In genomic region chr18:5588529-5588928, GRCh38 we compare ENCODE assay signal across 20 cellular contexts. TPM values are rescaled to one million over a fixed set of nuclear protein-coding genes. Genes with fewer than 3 reads are reported as not detected.
DNase-seq lines count a peak whose midpoint lies in the region; ATAC-seq, FAIRE-seq and TF ChIP-seq lines count a peak whose summit lies in the region.
"Had no signal": no experiment of that assay in that cellular context is flagged by ENCODE, and none has a peak within 500 bp of the region (broad histone marks: within the 10 kb centered on the region; RNA-seq: fewer than 3 reads in every experiment).

No MANE protein-coding gene starts in this region.

- no peaks in the 10 kb centered on the region for H3K36me3 ChIP-seq in HepG2 (replicated peaks in 1 of 2; ENCODE audit: control insufficient read depth in 1 of 2, insufficient read depth in 2 of 2, low read length in 2 of 2)
- H3K36me3 ChIP-seq in right lobe of liver, result no peaks in the 10 kb centered on the region
- H3K36me3 ChIP-seq in small intestine (ENCODE audit: control insufficient read depth in 2 of 2, insufficient read depth in 2 of 2, low read length in 2 of 2), result peaks cover 0 to 2% of the 10 kb centered on the region in 2 donors
- H3K36me3 ChIP-seq in gastrocnemius medialis, result no peaks in the 10 kb centered on the region
- H3K36me3 ChIP-seq: BLaER1 treated with 17β-estradiol and CSF1 and Interleukin-3, amounts not matched to agents 10 nM and 100 nM had no signal

- CTCF ChIA-PET in HepG2 (lab: Yijun Ruan, JAX; ENCODE audit: low intra/inter-chr PET ratio, low total read pairs), result no interaction called here

- intact Hi-C loops in HepG2 (cut with micrococcal nuclease; ENCODE audit: unreplicated experiment) (no loop called here), right lobe of liver (cut with DNase I) (no loop called here), left colon (cut with DNase I, micrococcal nuclease) (no loop called here), gastrocnemius medialis (cut with DNase I; ENCODE audit: low total_unique reads) (no loop called here)

- no peak overlapping the region for H3K27ac ChIP-seq in HepG2 (ENCODE audit: extremely low read length, insufficient read depth, low read length)
- no peak overlapping the region for H3K27ac ChIP-seq in right lobe of liver
- no peak overlapping the region for H3K27ac ChIP-seq in small intestine (ENCODE audit: low read depth in 1 of 2, low read length in 1 of 2)
- H3K27ac ChIP-seq in gastrocnemius medialis, result no peak overlapping the region
- H3K27ac ChIP-seq: 22Rv1, A549, C4-2B had no signal

- TF ChIP-seq CTCF in HepG2 (CRISPR knock-in tag; IDR thresholded peaks at IDR 0.05) (no peak), right lobe of liver (IDR thresholded peaks at IDR 0.05) (no peak), gastrocnemius medialis (IDR thresholded peaks at IDR 0.05 in 4 of 5, conservative IDR thresholded peaks at IDR 0.05 in 1 of 5) (no peak)

- H3K4me1 ChIP-seq in HepG2 (ENCODE audit: insufficient read depth, low read length) (no peaks in the 10 kb centered on the region), right lobe of liver (no peaks in the 10 kb centered on the region), small intestine (ENCODE audit: control insufficient read depth in 2 of 2, insufficient read depth in 1 of 2, low read depth in 1 of 2, low read length in 1 of 2) (peaks cover 0 to 3% of the 10 kb centered on the region in 2 donors), gastrocnemius medialis (no peaks in the 10 kb centered on the region)
- H3K4me1 ChIP-seq: A549, Caco-2 had no signal

- no peaks in the 10 kb centered on the region for H3K79me2 ChIP-seq in HepG2 (ENCODE audit: insufficient read depth, low read length)

- TF ChIP-seq POLR2A in HepG2 (IDR thresholded peaks at IDR 0.05; ENCODE audit: insufficient read depth in 1 of 2, low read depth in 2 of 2, low read length in 2 of 2) (no peak), right lobe of liver (IDR thresholded peaks at IDR 0.05) (no peak), gastrocnemius medialis (IDR thresholded peaks at IDR 0.05) (no peak)

- H2AFZ ChIP-seq in HepG2 (ENCODE audit: low read length), result no peak overlapping the region

- BruUV-seq in HepG2 (replicated peaks; lab: Mats Ljungman, UMichigan), result no TSS peak

- TF ChIP-seq EP300 in HepG2 (IDR thresholded peaks at IDR 0.05; ENCODE audit: low read depth in 2 of 2, low read length in 2 of 2) (no peak), HepG2 (CRISPR knock-in tag; IDR thresholded peaks at IDR 0.05; ENCODE audit: borderline replicate concordance) (no peak)

- H3K4me2 ChIP-seq in HepG2 (ENCODE audit: low read depth, low read length), result no peak overlapping the region
- H3K4me2 ChIP-seq: A549 had no signal

- in situ Hi-C loops in HepG2 (cut with HindIII; ENCODE audit: extremely low pct_ligation_motif_present, low pct_unique_long_range_greater_than_20kb), result no loop called here
- in situ Hi-C loops in gastrocnemius medialis (cut with MboI; ENCODE audit: low sequenced_read_pairs in 4 of 4), result no loop called here

- H3K9me3 ChIP-seq in HepG2 (ENCODE audit: low read length) (no peaks in the 10 kb centered on the region), right lobe of liver (no peaks in the 10 kb centered on the region), small intestine (ENCODE audit: control insufficient read depth, low read depth) (no peaks in the 10 kb centered on the region), gastrocnemius medialis (no peaks in the 10 kb centered on the region)
- H3K9me3 ChIP-seq: A549, Caco-2 had no signal

- POLR2A ChIA-PET in HepG2 (lab: Yijun Ruan, JAX), result no interaction called here

- ATAC-seq in HepG2 (no peak), right lobe of liver (no peak), left colon (peak; percentile 97), gastrocnemius medialis (no peak), GM18867 (IDR thresholded peaks at IDR 0.05; ENCODE audit: unreplicated experiment) (no peak)
- ATAC-seq: A549; CD8-positive, alpha-beta T cell had no signal

- no peak for DNase-seq in HepG2 (ENCODE audit: low spot score)
- no peak for DNase-seq in right lobe of liver
- no peak for DNase-seq in left colon
- peak; percentile 71 for DNase-seq in small intestine
- DNase-seq in gastrocnemius medialis, result no peak
- DNase-seq: AML-193; Caco-2; Calu3; CD4-positive, alpha-beta T cell; CD8-positive, alpha-beta T cell; DMS79 treated with DMSO at 0.1 percent for 48 hours; GF-D8 had no signal

- TF ChIP-seq RAD21 in HepG2 (CRISPR knock-in tag; IDR thresholded peaks at IDR 0.05), result no peak

- no peak for FAIRE-seq in HepG2 (lab: Jason Lieb, UNC)
- no peak for FAIRE-seq in small intestine (lab: Jason Lieb, UNC)
- FAIRE-seq: A549, GM12891, GM19239 had no signal

- no peak overlapping the region for H3K9ac ChIP-seq in HepG2 (ENCODE audit: insufficient read depth, low read depth, low read length)
- H3K9ac ChIP-seq: BLaER1 treated with 17β-estradiol and CSF1 and Interleukin-3, amounts not matched to agents 10 nM and 100 nM had no signal

- no peaks in the 10 kb centered on the region for H4K20me1 ChIP-seq in HepG2 (ENCODE audit: insufficient read depth, low read length)
- H4K20me1 ChIP-seq: BLaER1 treated with 17β-estradiol and CSF1 and Interleukin-3, amounts not matched to agents 10 nM and 100 nM had no signal

- no peak overlapping the region for H3K4me3 ChIP-seq in HepG2 (replicated peaks in 1 of 3; ENCODE audit: insufficient read depth in 1 of 3, low read depth in 2 of 3, low read length in 3 of 3)
- H3K4me3 ChIP-seq in right lobe of liver, result no peak overlapping the region
- H3K4me3 ChIP-seq in small intestine (ENCODE audit: low read depth in 1 of 2, low read length in 2 of 2), result no peak overlapping the region
- H3K4me3 ChIP-seq in gastrocnemius medialis, result no peak overlapping the region
- H3K4me3 ChIP-seq: A549; BLaER1 treated with 17β-estradiol and CSF1 and Interleukin-3, amounts not matched to agents 10 nM and 100 nM had no signal

- no peaks in the 10 kb centered on the region for H3K27me3 ChIP-seq in HepG2 (ENCODE audit: control insufficient read depth in 1 of 2, insufficient read depth in 2 of 2, low read length in 2 of 2)
- H3K27me3 ChIP-seq in right lobe of liver, result no peaks in the 10 kb centered on the region
- no peaks in the 10 kb centered on the region for H3K27me3 ChIP-seq in small intestine (ENCODE audit: control insufficient read depth in 2 of 2, insufficient read depth in 2 of 2, low read length in 2 of 2)
- H3K27me3 ChIP-seq in gastrocnemius medialis, result no peaks in the 10 kb centered on the region
- H3K27me3 ChIP-seq: BLaER1 treated with 17β-estradiol and CSF1 and Interleukin-3, amounts not matched to agents 10 nM and 100 nM had no signal

TF ChIP-seq in HepG2, 621 proteins besides CTCF, POLR2A, EP300 and RAD21:
- TF ChIP-seq ZNF558 (CRISPR knock-in tag; IDR thresholded peaks at IDR 0.05; ENCODE audit: borderline replicate concordance) (no peak), PBX2 (CRISPR knock-in tag; IDR thresholded peaks at IDR 0.05) (no peak), HOXA7 (CRISPR knock-in tag; IDR thresholded peaks at IDR 0.05) (no peak), ZNF576 (CRISPR knock-in tag; IDR thresholded peaks at IDR 0.05) (no peak), ZNF7 (CRISPR knock-in tag; IDR thresholded peaks at IDR 0.05) (no peak), HNF4A (CRISPR knock-in tag; IDR thresholded peaks at IDR 0.05) (0 out of 2 replicates have a peak, but pooled peaks have one; percentile 34)

RNA-seq across cellular contexts. Expression of gene EPB41L3, which starts 44.7 kb away (rescaled TPM):
- total RNA-seq in HepG2 (2016; rRNA removed; fragmentation: Illumina TruSeq; extraction: Trizol), result not detected in 2 replicates
- total RNA-seq in HepG2 (2016; cell fraction: cytosol; rRNA removed; fragmentation: Illumina TruSeq; extraction: Trizol; ENCODE audit: low read depth), result not detected in 2 replicates
- total RNA-seq in HepG2 (2016; cell fraction: insoluble cytoplasmic fraction; rRNA removed; fragmentation: Illumina TruSeq; extraction: Trizol), result not detected in 2 replicates
- not detected in 2 replicates for total RNA-seq in HepG2 (2016; cell fraction: membrane; rRNA removed; fragmentation: Illumina TruSeq; extraction: Trizol)
- not detected in 2 replicates for total RNA-seq in HepG2 (2016; cell fraction: nucleus; rRNA removed; fragmentation: Illumina TruSeq; extraction: Trizol)
- polyA plus RNA-seq in HepG2 (2011; rRNA removed), result not detected in 2 replicates
- not detected in 2 replicates for polyA plus RNA-seq in HepG2 (2011; cell fraction: cytosol; rRNA removed)
- polyA plus RNA-seq in HepG2 (2011; cell fraction: nucleus; rRNA removed), result not detected in 2 replicates
- polyA plus RNA-seq in HepG2 (2012), result not detected in 2 replicates
- not detected in 2 replicates for polyA plus RNA-seq in HepG2 (2016; cell fraction: cytosol; fragmentation: Illumina TruSeq; extraction: Trizol; ENCODE audit: low read depth)
- not detected in 2 replicates for polyA plus RNA-seq in HepG2 (2016; cell fraction: insoluble cytoplasmic fraction; fragmentation: Illumina TruSeq; extraction: Trizol; ENCODE audit: low read depth)
- polyA plus RNA-seq in HepG2 (2016; cell fraction: membrane; fragmentation: Illumina TruSeq; extraction: Trizol; ENCODE audit: low read depth), result 0.13 TPM in 1 of 2 replicates, not detected in the other
- not detected in 2 replicates for polyA plus RNA-seq in HepG2 (2016; cell fraction: nucleus; fragmentation: Illumina TruSeq; extraction: Trizol; ENCODE audit: insufficient read depth, low read depth)
- 0.80 TPM in 1 of 2 replicates, not detected in the other for polyA minus RNA-seq in HepG2 (2011; rRNA and poly(A)+ RNA removed; ENCODE audit: low replicate concordance)
- polyA minus RNA-seq in HepG2 (2011; cell fraction: cytosol; rRNA and poly(A)+ RNA removed), result not detected in 2 replicates
- not detected in 2 replicates for polyA minus RNA-seq in HepG2 (2011; cell fraction: nucleus; rRNA and poly(A)+ RNA removed)
- total RNA-seq in right lobe of liver, result 10 to 100 TPM in 2 of 6 experiments, 1 to 10 TPM in 4; 3.3 to 20.3 (median 6.2) TPM
- total RNA-seq in left colon, result 10 to 100 TPM; 87.7 to 98.6 TPM
- polyA plus RNA-seq in small intestine, result 100 to 1,000 TPM in 2 of 3 donors, 10 to 100 TPM in 1; 52.8 to 167 (median 108) TPM
- 10 to 100 TPM in 3 of 4 donors, 1 to 10 TPM in 1; 9.2 to 24.4 (median 14.5) TPM for total RNA-seq in gastrocnemius medialis
- total RNA-seq: A172, Calu3 had no signal
